In genomic region chr2:36565712-36566111, GRCh38 we compare ENCODE assay signal across 22 cellular contexts. TPM values are rescaled to one million over a fixed set of nuclear protein-coding genes. Genes with fewer than 3 reads are reported as not detected.
A peak's percentile ranks its signal among the peaks of the same experiment; 100 is the strongest.
DNase-seq lines count a peak whose midpoint lies in the region; TF ChIP-seq lines count a peak whose summit lies in the region.
"Had no signal": no experiment of that assay in that cellular context is flagged by ENCODE, and none has a peak within 500 bp of the region (broad histone marks: within the 10 kb centered on the region; RNA-seq: fewer than 3 reads in every experiment).

No MANE protein-coding gene starts in this region.

- no peak for DNase-seq in HFFc6
- DNase-seq in RKO (ENCODE audit: low spot score) = peak; percentile 76
- DNase-seq in fibroblast of mammary gland (ENCODE audit: low read depth) = peak; percentile 63
- no peak for DNase-seq in stimulated activated CD4-positive, alpha-beta T cell treated with anti-CD3 and anti-CD28 coated beads, Interleukin-4, amount 100 ng/mL, for 4 hours
- no peak for DNase-seq in PC-9
- DNase-seq in hepatocyte (ENCODE audit: low spot score) = no peak
- DNase-seq: C1 segment of cervical spinal cord; CD8-positive, alpha-beta T cell; DMS153; GOT3; HCEC 1CT; MV-4-11; NCI-H1105 treated with DMSO at 0.1 percent for 48 hours; NCI-H2029 treated with DMSO at 0.1 percent for 48 hours; NCI-H2171; NCI-H345; NCI-H524; NCI-H774; NK-92 treated with Interleukin-12 subunit alpha and Interleukin-12 subunit beta, amount 100 ng/mL, for 24 hours; Right ventricle myocardium superior had no signal

- H3K27ac ChIP-seq in PC-9 = no peak overlapping the region
- H3K27ac ChIP-seq in hepatocyte = no peak overlapping the region
- H3K27ac ChIP-seq: KMS-11 had no signal

- H3K9me3 Mint-ChIP-seq in HFFc6 = peaks cover 28% of the 10 kb centered on the region
- H3K9me3 Mint-ChIP-seq: CD8-positive, alpha-beta T cell had no signal

- POLR2A ChIA-PET in PC-9 (lab: Charles Lee; ENCODE audit: unreplicated experiment) = no interaction called here

- no peak overlapping the region for H2AFZ ChIP-seq in PC-9
- H2AFZ ChIP-seq in hepatocyte = no peak overlapping the region

- H3K79me2 ChIP-seq in PC-9 (ENCODE audit: low read depth) (peaks cover 30% of the 10 kb centered on the region), hepatocyte (peaks cover 20% of the 10 kb centered on the region)

- peaks cover 96% of the 10 kb centered on the region for H3K4me1 ChIP-seq in skeletal muscle satellite cell (ENCODE audit: control insufficient read depth, insufficient read depth, low read length)
- peaks cover 74% of the 10 kb centered on the region for H3K4me1 ChIP-seq in PC-9 (replicated peaks; ENCODE audit: insufficient read depth)
- H3K4me1 ChIP-seq in hepatocyte (ENCODE audit: insufficient read depth) = peaks cover 23% of the 10 kb centered on the region

- intact Hi-C loops in PC-9 (cut with micrococcal nuclease; ENCODE audit: unreplicated experiment) = no loop called here

- peak overlapping the region; percentile 34 for H3K9ac ChIP-seq in skeletal muscle satellite cell (ENCODE audit: low read depth, low read length)
- H3K9ac ChIP-seq: KMS-11 had no signal

- H3K27me3 Mint-ChIP-seq in HFFc6 (ENCODE audit: insufficient read depth) = peaks cover 49% of the 10 kb centered on the region

- H3F3A ChIP-seq in PC-9 (ENCODE audit: insufficient read depth, low read depth) = peaks cover 51% of the 10 kb centered on the region

- peak overlapping the region; percentile 89 for H3K27ac Mint-ChIP-seq in HFFc6
- H3K27ac Mint-ChIP-seq: CD8-positive, alpha-beta T cell had no signal

- CTCF ChIA-PET in PC-9 (lab: Charles Lee) = no interaction called here

- no peak overlapping the region for H3K4me3 ChIP-seq in fibroblast of mammary gland (ENCODE audit: control insufficient read depth, low read depth, low read length)
- H3K4me3 ChIP-seq in skeletal muscle satellite cell (ENCODE audit: low read length) = no peak overlapping the region
- no peak overlapping the region for H3K4me3 ChIP-seq in PC-9
- H3K4me3 ChIP-seq in hepatocyte = no peak overlapping the region

- peaks cover 57% of the 10 kb centered on the region for H3K36me3 Mint-ChIP-seq in HFFc6 (ENCODE audit: low read depth)

- peak overlapping the region; percentile 71 for H3K4me3 Mint-ChIP-seq in HFFc6
- H3K4me3 Mint-ChIP-seq: CD8-positive, alpha-beta T cell had no signal

- no peaks in the 10 kb centered on the region for H4K20me1 ChIP-seq in PC-9 (ENCODE audit: insufficient read depth)
- H4K20me1 ChIP-seq in hepatocyte (ENCODE audit: insufficient read depth, poor library complexity, severe bottlenecking) = no peaks in the 10 kb centered on the region

- H3K9me2 ChIP-seq in PC-9 (ENCODE audit: insufficient read depth) (no peaks in the 10 kb centered on the region), hepatocyte (replicated peaks; ENCODE audit: insufficient read depth) (no peaks in the 10 kb centered on the region)

- H3K27me3 ChIP-seq in skeletal muscle satellite cell (ENCODE audit: control insufficient read depth, insufficient read depth, low read length) = no peaks in the 10 kb centered on the region
- no peaks in the 10 kb centered on the region for H3K27me3 ChIP-seq in PC-9 (ENCODE audit: insufficient read depth, low read depth)
- H3K27me3 ChIP-seq in hepatocyte = no peaks in the 10 kb centered on the region

- no TSS peak for BruUV-seq in PC-9 (replicated peaks; lab: Mats Ljungman, UMichigan)

- H3K9me3 ChIP-seq in skeletal muscle satellite cell (replicated peaks; ENCODE audit: low read length) (no peaks in the 10 kb centered on the region), PC-9 (ENCODE audit: insufficient read depth, low read depth) (no peaks in the 10 kb centered on the region), hepatocyte (ENCODE audit: low read depth) (no peaks in the 10 kb centered on the region)

- WGBS in hepatocyte (ENCODE audit: low lambda C conversion rate, missing lambda C conversion rate) = 97% methylated on average over 4 of the region's 4 CpGs

- no peak for TF ChIP-seq CTCF in HFFc6 (IDR thresholded peaks at IDR 0.05)
- no peak for TF ChIP-seq CTCF in fibroblast of mammary gland (conservative IDR thresholded peaks at IDR 0.05; ENCODE audit: control insufficient read depth, insufficient read depth, low read depth, low read length)
- no peak for TF ChIP-seq CTCF in PC-9 (conservative IDR thresholded peaks at IDR 0.05)
- no peak for TF ChIP-seq CTCF in hepatocyte (IDR thresholded peaks at IDR 0.05; ENCODE audit: poor library complexity)

- H3K4me2 ChIP-seq in skeletal muscle satellite cell (ENCODE audit: low read length) = no peak overlapping the region
- no peak overlapping the region for H3K4me2 ChIP-seq in PC-9
- no peak overlapping the region for H3K4me2 ChIP-seq in hepatocyte
- H3K4me2 ChIP-seq: KMS-11 had no signal

- peaks cover 94% of the 10 kb centered on the region for H3K4me1 Mint-ChIP-seq in HFFc6 (ENCODE audit: low read depth)

- H3K36me3 ChIP-seq in skeletal muscle satellite cell (ENCODE audit: insufficient read depth, low read length) (peaks cover 31% of the 10 kb centered on the region), PC-9 (ENCODE audit: low read depth) (peaks cover 20% of the 10 kb centered on the region), hepatocyte (replicated peaks; ENCODE audit: insufficient read depth, low read depth) (no peaks in the 10 kb centered on the region)

RNA-seq across cellular contexts. Expression of gene FEZ2, which starts 32.3 kb away (rescaled TPM):
- total RNA-seq in HFFc6 (2021; fragmentation: NEBNext Ultra II Directional; extraction: Animal tissue kit (Norgen Biotek cat#: 25700)) = 100 to 1,000 TPM; 113 to 126 (median 120) TPM
- total RNA-seq in skeletal muscle satellite cell (2012; rRNA removed) = 58.1 and 63.3 TPM in 2 replicates
- total RNA-seq in PC-9 (2021) (33.9 and 36.1 TPM in 2 replicates), hepatocyte (44.0 and 45.2 TPM in 2 replicates)
- polyA plus RNA-seq in hepatocyte = 14.5 and 19.4 TPM in 2 replicates

Comparison
In these comparisons a context has a peak if more than half of its experiments do, and no peak if none do; other contexts are left out.
1. DNase-seq: peak in RKO (single experiment) and fibroblast of mammary gland (single experiment); none in HFFc6 (single experiment), stimulated activated CD4-positive, alpha-beta T cell treated with anti-CD3 and anti-CD28 coated beads, Interleukin-4, amount 100 ng/mL, for 4 hours (0 of 2), PC-9 (0 of 2) and hepatocyte (single experiment).